Comparison of ENCODE assay signal across 21 cellular contexts in the genomic region with DNA sequence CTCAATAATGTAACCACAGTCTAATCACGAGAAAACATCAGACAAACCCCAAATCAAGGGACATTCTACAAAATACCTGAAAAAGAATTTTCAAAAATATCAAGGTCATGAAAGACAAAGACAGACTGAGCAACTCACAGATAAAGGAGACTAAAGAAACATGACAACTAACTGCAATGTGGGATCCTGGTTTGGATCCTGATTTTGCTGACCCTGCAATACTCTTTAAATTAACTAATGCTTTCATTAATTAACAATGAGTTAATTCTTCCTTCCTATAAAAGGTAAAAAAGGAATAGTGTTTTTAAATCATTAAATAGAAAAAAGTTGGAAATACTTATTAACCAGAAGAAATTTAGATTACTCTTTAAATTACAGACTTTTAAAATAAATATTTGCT.
DNase-seq lines count a peak whose midpoint lies in the region; ATAC-seq, FAIRE-seq and TF ChIP-seq lines count a peak whose summit lies in the region.
"Had no signal": no experiment of that assay in that cellular context is flagged by ENCODE, and none has a peak within 500 bp of the region (broad histone marks: within the 10 kb centered on the region; RNA-seq: fewer than 3 reads in every experiment).

No MANE protein-coding gene starts in this region.

- H3K4me2 ChIP-seq in A549 (no peak overlapping the region), IMR-90 (ENCODE audit: low read depth, low read length) (no peak overlapping the region), H1 (ENCODE audit: insufficient read depth in 1 of 2, low read depth in 2 of 2, low read length in 2 of 2) (no peak overlapping the region)
- H3K4me2 ChIP-seq: BLaER1 treated with 17β-estradiol and CSF1 and Interleukin-3, amounts not matched to agents 10 nM and 100 nM had no signal

- in situ Hi-C loops in IMR-90 (cut with MboI; ENCODE audit: low sequenced_read_pairs), result no loop called here

- no peaks in the 10 kb centered on the region for H3K27me3 ChIP-seq in IMR-90 (ENCODE audit: control insufficient read depth, insufficient read depth, low read length)
- no peaks in the 10 kb centered on the region for H3K27me3 ChIP-seq in H1 (replicated peaks in 1 of 4; ENCODE audit: control insufficient read depth in 3 of 4, extremely low read depth in 1 of 4, insufficient read depth in 3 of 4, low read length in 3 of 4)
- no peaks in the 10 kb centered on the region for H3K27me3 ChIP-seq in WERI-Rb-1 (ENCODE audit: insufficient read depth, low read depth, severe bottlenecking)
- H3K27me3 ChIP-seq: BE2C; BLaER1 treated with 17β-estradiol and CSF1 and Interleukin-3, amounts not matched to agents 10 nM and 100 nM had no signal

- CTCF ChIA-PET in A549 (lab: Yijun Ruan, JAX) (no interaction called here), IMR-90 (lab: Yijun Ruan, JAX) (no interaction called here), H1 (lab: Charles Lee; ENCODE audit: partially characterized antibody) (interaction anchor here (1.3 kb wide), 1 partner anchor 12 kb away, joined by 4 read pairs; no protein-coding TSS in a partner anchor)

- H2BK120ac ChIP-seq in IMR-90 (ENCODE audit: low read depth, low read length), result no peak overlapping the region
- H2BK120ac ChIP-seq in H1 (replicated peaks; ENCODE audit: low read depth, low read length), result no peak overlapping the region

- no peak overlapping the region for H3K4me3 ChIP-seq in A549
- H3K4me3 ChIP-seq in IMR-90 (ENCODE audit: insufficient read depth, low read depth, low read length), result no peak overlapping the region
- no peak overlapping the region for H3K4me3 ChIP-seq in H1 (ENCODE audit: extremely low read depth in 1 of 4, insufficient read depth in 2 of 4, low read depth in 3 of 4, low read length in 4 of 4)
- no peak overlapping the region for H3K4me3 ChIP-seq in WERI-Rb-1 (ENCODE audit: low read depth, low read length)
- H3K4me3 ChIP-seq: BLaER1 treated with 17β-estradiol and CSF1 and Interleukin-3, amounts not matched to agents 10 nM and 100 nM; GM23248 had no signal

- H3K23ac ChIP-seq in IMR-90 (ENCODE audit: low read depth, low read length) (no peak overlapping the region), H1 (ENCODE audit: insufficient read length) (no peak overlapping the region)

- ATAC-seq in A549 (no peak), IMR-90 (ENCODE audit: low read depth) (no peak), GM19328 (IDR thresholded peaks at IDR 0.05; ENCODE audit: unreplicated experiment) (no peak)

- no peak for DNase-seq in A549 (ENCODE audit: low read depth in 1 of 2, low spot score in 1 of 2)
- no peak for DNase-seq in IMR-90
- DNase-seq in H1 (ENCODE audit: low read depth in 1 of 2, low spot score in 2 of 2), result no peak
- no peak for DNase-seq in WERI-Rb-1
- no peak for DNase-seq in dedifferentiated amniotic fluid mesenchymal stem cell (ENCODE audit: extremely low spot score)
- DNase-seq: ACHN; AML-193; BE2C; CD4-positive, alpha-beta T cell; CD8-positive, alpha-beta memory T cell; DMS 273 treated with DMSO at 0.1 percent for 48 hours; DMS79; EL; GF-D8; GM23248; H9; HFFc6 had no signal

- H3K18ac ChIP-seq in IMR-90 (ENCODE audit: low read depth, low read length) (no peak overlapping the region), H1 (ENCODE audit: extremely low read depth, low read length) (no peak overlapping the region)

- H4K20me1 ChIP-seq in IMR-90 (ENCODE audit: insufficient read depth, low read length), result peaks cover 3% of the 10 kb centered on the region
- H4K20me1 ChIP-seq in H1 (replicated peaks in 1 of 2; ENCODE audit: control insufficient read depth in 1 of 2, insufficient read depth in 2 of 2, low read length in 2 of 2), result no peaks in the 10 kb centered on the region
- H4K20me1 ChIP-seq: BLaER1 treated with 17β-estradiol and CSF1 and Interleukin-3, amounts not matched to agents 10 nM and 100 nM had no signal

- intact Hi-C loops in IMR-90 (cut with micrococcal nuclease), result no loop called here

- FAIRE-seq in A549 (lab: Jason Lieb, UNC) (no peak), H1 (lab: Jason Lieb, UNC) (no peak)
- FAIRE-seq: D721Med, GM12891 had no signal

- TF ChIP-seq POLR2A in A549 (IDR thresholded peaks at IDR 0.05; ENCODE audit: low read length) (no peak), IMR-90 (IDR thresholded peaks at IDR 0.05; ENCODE audit: low read depth, low read length) (no peak), H1 (IDR thresholded peaks at IDR 0.05; ENCODE audit: control extremely low read depth in 1 of 2, low read depth in 2 of 2, low read length in 2 of 2) (no peak)

- TF ChIP-seq EP300 in A549 (IDR thresholded peaks at IDR 0.05), result no peak
- TF ChIP-seq EP300 in H1 (IDR thresholded peaks at IDR 0.05; ENCODE audit: borderline replicate concordance in 1 of 2, low read depth in 2 of 2, low read length in 2 of 2), result no peak

- 100% methylated on average over 1 of the region's 1 CpG for WGBS in A549 (ENCODE audit: missing lambda C conversion rate)
- no CpG with 5 or more reads among the region's 1 CpG for WGBS in IMR-90 (ENCODE audit: extremely low coverage in 2 of 2, insufficient read length in 1 of 2), 2 experiments
- WGBS in H1 (ENCODE audit: extremely low coverage in 1 of 2, insufficient coverage in 1 of 2, insufficient read length in 1 of 2, insufficient replicate concordance in 2 of 2, low coverage in 1 of 2, low lambda C conversion rate in 2 of 2, missing lambda C conversion rate in 1 of 2), 2 experiments, result 95% methylated on average over 1 of the region's 1 CpG; no CpG with 5 or more reads in 1 of the 2 experiments

- no peak overlapping the region for H2BK12ac ChIP-seq in H1 (ENCODE audit: low read depth, low read length)

- H4K91ac ChIP-seq in IMR-90 (ENCODE audit: insufficient read depth, low read depth, low read length) (no peak overlapping the region), H1 (replicated peaks; ENCODE audit: insufficient read length, low read length) (no peak overlapping the region)

- POLR2A ChIA-PET in A549 (lab: Yijun Ruan, JAX) (no interaction called here), IMR-90 (lab: Charles Lee; ENCODE audit: unreplicated experiment) (no interaction called here), H1 (lab: Charles Lee; ENCODE audit: partially characterized antibody) (no interaction called here)

- H3K56ac ChIP-seq in IMR-90 (ENCODE audit: extremely low read depth, insufficient read depth, low read length) (no peak overlapping the region), H1 (replicated peaks; ENCODE audit: insufficient read length, low read depth, low read length) (no peak overlapping the region)

- no peaks in the 10 kb centered on the region for H3K79me2 ChIP-seq in H1 (ENCODE audit: control insufficient read depth in 1 of 2, insufficient read depth in 2 of 2, low read length in 2 of 2)

- H4K5ac ChIP-seq in IMR-90 (ENCODE audit: low read depth, low read length), result no peak overlapping the region
- no peak overlapping the region for H4K5ac ChIP-seq in H1 (ENCODE audit: insufficient read length, low read depth, low read length)

- H3K23me2 ChIP-seq in H1 (ENCODE audit: low read depth, low read length), result no peaks in the 10 kb centered on the region

- no peak overlapping the region for H4K8ac ChIP-seq in IMR-90 (ENCODE audit: low read depth in 2 of 2, low read length in 2 of 2)
- H4K8ac ChIP-seq in H1 (ENCODE audit: extremely low read depth, insufficient read depth, low read length), result no peak overlapping the region

- H2AK9ac ChIP-seq in IMR-90 (replicated peaks; ENCODE audit: low read depth, low read length, poor library complexity), result no peak overlapping the region

- no peak for TF ChIP-seq CTCF in A549 (IDR thresholded peaks at IDR 0.05)
- TF ChIP-seq CTCF in IMR-90 (conservative IDR thresholded peaks at IDR 0.05; ENCODE audit: low read depth, low read length), result no peak
- TF ChIP-seq CTCF in H1 (IDR thresholded peaks at IDR 0.05; ENCODE audit: control extremely low read depth in 1 of 3, insufficient read depth in 1 of 3, low read depth in 1 of 3, low read length in 3 of 3), result no peak
- no peak for TF ChIP-seq CTCF in WERI-Rb-1 (IDR thresholded peaks at IDR 0.05; ENCODE audit: low read depth, low read length)

- dilution Hi-C loops in IMR-90 (cut with HindIII; ENCODE audit: low sequenced_read_pairs, unreplicated experiment), result no loop called here

- H3K36me3 ChIP-seq in IMR-90 (ENCODE audit: control insufficient read depth, insufficient read depth, low read length) (no peaks in the 10 kb centered on the region), H1 (ENCODE audit: control insufficient read depth in 2 of 4, insufficient read depth in 4 of 4, low read length in 3 of 4) (no peaks in the 10 kb centered on the region), WERI-Rb-1 (no peaks in the 10 kb centered on the region)
- H3K36me3 ChIP-seq: BE2C; BLaER1 treated with 17β-estradiol and CSF1 and Interleukin-3, amounts not matched to agents 10 nM and 100 nM had no signal

- H3K14ac ChIP-seq in IMR-90 (replicated peaks; ENCODE audit: low read depth, low read length) (no peak overlapping the region), H1 (ENCODE audit: insufficient read length) (no peak overlapping the region)

- H2AK5ac ChIP-seq in IMR-90 (ENCODE audit: low read depth, low read length) (no peak overlapping the region), H1 (ENCODE audit: low read depth, low read length) (no peak overlapping the region)

- H2BK5ac ChIP-seq in IMR-90 (ENCODE audit: low read depth, low read length, poor library complexity, severe bottlenecking), result no peak overlapping the region
- no peak overlapping the region for H2BK5ac ChIP-seq in H1 (ENCODE audit: low read depth, low read length)

- no peak overlapping the region for H2BK20ac ChIP-seq in IMR-90 (ENCODE audit: low read depth, low read length)
- H2BK20ac ChIP-seq in H1 (ENCODE audit: low read length), result no peak overlapping the region

- BruUV-seq in IMR-90 (replicated peaks; lab: Mats Ljungman, UMichigan), result no TSS peak

- H3K9me3 ChIP-seq in A549 (no peaks in the 10 kb centered on the region), IMR-90 (ENCODE audit: control insufficient read depth, insufficient read depth, low read length) (no peaks in the 10 kb centered on the region), H1 (ENCODE audit: insufficient read depth in 2 of 2, low read depth in 1 of 2, low read length in 1 of 2) (no peaks in the 10 kb centered on the region; a peak in 1 of 4 replicates), WERI-Rb-1 (ENCODE audit: severe bottlenecking) (no peaks in the 10 kb centered on the region)
- H3K9me3 ChIP-seq: BE2C; BLaER1 treated with 17β-estradiol and CSF1 and Interleukin-3, amounts not matched to agents 10 nM and 100 nM had no signal

- H3K9me1 ChIP-seq in IMR-90 (ENCODE audit: insufficient read depth, low read length), result no peaks in the 10 kb centered on the region

- no peak overlapping the region for H2AFZ ChIP-seq in IMR-90 (replicated peaks; ENCODE audit: low read length, poor library complexity)
- no peak overlapping the region for H2AFZ ChIP-seq in H1 (ENCODE audit: low read length)
- H2AFZ ChIP-seq: GM23248 had no signal

- no peak overlapping the region for H3K4ac ChIP-seq in IMR-90 (ENCODE audit: low read depth, low read length)
- no peak overlapping the region for H3K4ac ChIP-seq in H1 (replicated peaks; ENCODE audit: insufficient read length, low read depth, low read length)

- H3K9ac ChIP-seq in IMR-90 (ENCODE audit: low read depth, low read length), result no peak overlapping the region
- H3K9ac ChIP-seq in H1 (replicated peaks in 1 of 4; ENCODE audit: extremely low read depth in 1 of 4, low read depth in 3 of 4, low read length in 3 of 4), result no peak overlapping the region
- H3K9ac ChIP-seq: BLaER1 treated with 17β-estradiol and CSF1 and Interleukin-3, amounts not matched to agents 10 nM and 100 nM; GM23248 had no signal

- H3K27ac ChIP-seq in A549, result no peak overlapping the region
- H3K27ac ChIP-seq in IMR-90 (ENCODE audit: insufficient read depth, low read length), result no peak overlapping the region
- no peak overlapping the region for H3K27ac ChIP-seq in H1 (ENCODE audit: low read depth, low read length)
- H3K27ac ChIP-seq in WERI-Rb-1, result no peak overlapping the region
- H3K27ac ChIP-seq: BLaER1 treated with 17β-estradiol and CSF1 and Interleukin-3, amounts not matched to agents 10 nM and 100 nM; GM23248 had no signal

- TF ChIP-seq RAD21 in A549 (conservative IDR thresholded peaks at IDR 0.05 in 1 of 2, IDR thresholded peaks at IDR 0.05 in 1 of 2), result no peak
- no peak for TF ChIP-seq RAD21 in IMR-90 (IDR thresholded peaks at IDR 0.05; ENCODE audit: low read length)
- no peak for TF ChIP-seq RAD21 in H1 (IDR thresholded peaks at IDR 0.05 in 1 of 2, conservative IDR thresholded peaks at IDR 0.05 in 1 of 2; ENCODE audit: low read depth in 2 of 2, low read length in 2 of 2)

- H2BK15ac ChIP-seq in IMR-90 (ENCODE audit: low read depth, low read length) (no peak overlapping the region), H1 (ENCODE audit: low read length) (no peak overlapping the region)

- H3K4me1 ChIP-seq in A549 (no peaks in the 10 kb centered on the region), IMR-90 (ENCODE audit: control insufficient read depth, insufficient read depth, low read length) (no peaks in the 10 kb centered on the region), H1 (replicated peaks in 1 of 4; ENCODE audit: control insufficient read depth in 3 of 4, insufficient read depth in 4 of 4, low read length in 3 of 4) (no peaks in the 10 kb centered on the region)
- H3K4me1 ChIP-seq: BE2C; BLaER1 treated with 17β-estradiol and CSF1 and Interleukin-3, amounts not matched to agents 10 nM and 100 nM had no signal

- H3K79me1 ChIP-seq in IMR-90 (ENCODE audit: low read depth in 1 of 2, low read length in 2 of 2), result peaks cover 8 to 20% of the 10 kb centered on the region in 2 experiments; a peak in 3 of 4 replicates
- no peaks in the 10 kb centered on the region for H3K79me1 ChIP-seq in H1 (ENCODE audit: low read depth, low read length)

Comparison
In these comparisons a context has a peak if more than half of its experiments do, and no peak if none do; other contexts are left out.
1. Of the 18 proteins assayed by ChIP-seq in both H1 and A549: peak only in H1: none; only in A549: none; in both: MAFK; in neither: 17.